In genomic region chr19:13866463-13867046, GRCh38 we compare ENCODE assay signal across 2 cellular contexts.
TF ChIP-seq lines count a peak whose summit lies in the region.

No MANE protein-coding gene starts in this region.

TF ChIP-seq in A549, 52 proteins besides CTCF, POLR2A, EP300 and RAD21:
- TF ChIP-seq ELK1 (IDR thresholded peaks at IDR 0.05; ENCODE audit: low read depth, low read length) = no peak
- no peak for TF ChIP-seq HEYL (CRISPR knock-in tag; IDR thresholded peaks at IDR 0.05)
- no peak for TF ChIP-seq NPAS2 (CRISPR knock-in tag; IDR thresholded peaks at IDR 0.05; ENCODE audit: borderline replicate concordance)
- TF ChIP-seq RCOR1 (IDR thresholded peaks at IDR 0.05; ENCODE audit: low read depth, low read length) = no peak

TF ChIP-seq in K562, 482 proteins besides CTCF, POLR2A, EP300 and RAD21:
- no peak for TF ChIP-seq FOSL1 (tag; conservative IDR thresholded peaks at IDR 0.05)
- TF ChIP-seq E2F3 (CRISPR knock-in tag; IDR thresholded peaks at IDR 0.05) = no peak
- peak; percentile 41; the same call in 1 of the 2 replicates for TF ChIP-seq MAX (CRISPR knock-in tag; IDR thresholded peaks at IDR 0.05)
- 0 out of 2 replicates have a peak, but pooled peaks have one; percentile 24 for TF ChIP-seq PKNOX1 (IDR thresholded peaks at IDR 0.05)
- no peak for TF ChIP-seq RB1 (IDR thresholded peaks at IDR 0.05; ENCODE audit: low read depth)
